1 cellular context compared by ENCODE assay signal in the genomic region with DNA sequence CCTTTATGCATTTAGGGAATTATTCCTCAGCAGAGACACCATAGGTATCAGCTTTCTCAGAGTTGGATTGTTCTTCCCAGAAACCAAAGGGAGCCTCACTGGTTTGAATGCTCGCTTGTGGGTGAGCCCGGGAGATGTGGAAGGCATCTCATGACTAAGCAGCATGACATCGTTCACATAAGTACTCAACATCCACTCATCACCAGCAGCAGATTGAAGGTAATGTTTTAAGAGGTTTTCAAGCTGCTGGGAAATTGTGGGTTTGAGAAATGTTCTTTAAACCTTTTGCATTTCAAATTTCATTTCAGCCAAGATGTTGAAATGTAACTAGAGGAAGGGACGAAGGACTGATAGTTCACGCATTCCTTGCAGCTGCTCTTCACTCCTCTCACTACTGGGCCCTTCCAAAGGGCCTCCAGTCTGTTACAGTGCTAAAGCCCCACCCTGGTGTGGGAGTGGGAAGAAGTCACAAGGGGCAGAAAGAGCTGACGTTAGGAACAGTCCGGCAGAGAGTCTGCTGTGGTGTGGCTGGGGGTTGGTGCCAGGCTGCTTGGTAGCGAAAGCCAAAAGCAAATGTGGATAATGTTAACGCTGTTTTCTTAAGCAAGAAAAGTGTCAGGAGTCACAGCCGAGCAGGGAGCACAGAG.
TF ChIP-seq lines count a peak whose summit lies in the region.

No MANE protein-coding gene starts in this region.

TF ChIP-seq in GM23338, 12 proteins besides CTCF, POLR2A, EP300 and RAD21 (continued from another document):
- TF ChIP-seq, protein P1, sequence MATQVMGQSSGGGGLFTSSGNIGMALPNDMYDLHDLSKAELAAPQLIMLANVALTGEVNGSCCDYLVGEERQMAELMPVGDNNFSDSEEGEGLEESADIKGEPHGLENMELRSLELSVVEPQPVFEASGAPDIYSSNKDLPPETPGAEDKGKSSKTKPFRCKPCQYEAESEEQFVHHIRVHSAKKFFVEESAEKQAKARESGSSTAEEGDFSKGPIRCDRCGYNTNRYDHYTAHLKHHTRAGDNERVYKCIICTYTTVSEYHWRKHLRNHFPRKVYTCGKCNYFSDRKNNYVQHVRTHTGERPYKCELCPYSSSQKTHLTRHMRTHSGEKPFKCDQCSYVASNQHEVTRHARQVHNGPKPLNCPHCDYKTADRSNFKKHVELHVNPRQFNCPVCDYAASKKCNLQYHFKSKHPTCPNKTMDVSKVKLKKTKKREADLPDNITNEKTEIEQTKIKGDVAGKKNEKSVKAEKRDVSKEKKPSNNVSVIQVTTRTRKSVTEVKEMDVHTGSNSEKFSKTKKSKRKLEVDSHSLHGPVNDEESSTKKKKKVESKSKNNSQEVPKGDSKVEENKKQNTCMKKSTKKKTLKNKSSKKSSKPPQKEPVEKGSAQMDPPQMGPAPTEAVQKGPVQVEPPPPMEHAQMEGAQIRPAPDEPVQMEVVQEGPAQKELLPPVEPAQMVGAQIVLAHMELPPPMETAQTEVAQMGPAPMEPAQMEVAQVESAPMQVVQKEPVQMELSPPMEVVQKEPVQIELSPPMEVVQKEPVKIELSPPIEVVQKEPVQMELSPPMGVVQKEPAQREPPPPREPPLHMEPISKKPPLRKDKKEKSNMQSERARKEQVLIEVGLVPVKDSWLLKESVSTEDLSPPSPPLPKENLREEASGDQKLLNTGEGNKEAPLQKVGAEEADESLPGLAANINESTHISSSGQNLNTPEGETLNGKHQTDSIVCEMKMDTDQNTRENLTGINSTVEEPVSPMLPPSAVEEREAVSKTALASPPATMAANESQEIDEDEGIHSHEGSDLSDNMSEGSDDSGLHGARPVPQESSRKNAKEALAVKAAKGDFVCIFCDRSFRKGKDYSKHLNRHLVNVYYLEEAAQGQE (IDR thresholded peaks at IDR 0.05; ENCODE audit: unreplicated experiment) = no peak
- TF ChIP-seq, protein P2, sequence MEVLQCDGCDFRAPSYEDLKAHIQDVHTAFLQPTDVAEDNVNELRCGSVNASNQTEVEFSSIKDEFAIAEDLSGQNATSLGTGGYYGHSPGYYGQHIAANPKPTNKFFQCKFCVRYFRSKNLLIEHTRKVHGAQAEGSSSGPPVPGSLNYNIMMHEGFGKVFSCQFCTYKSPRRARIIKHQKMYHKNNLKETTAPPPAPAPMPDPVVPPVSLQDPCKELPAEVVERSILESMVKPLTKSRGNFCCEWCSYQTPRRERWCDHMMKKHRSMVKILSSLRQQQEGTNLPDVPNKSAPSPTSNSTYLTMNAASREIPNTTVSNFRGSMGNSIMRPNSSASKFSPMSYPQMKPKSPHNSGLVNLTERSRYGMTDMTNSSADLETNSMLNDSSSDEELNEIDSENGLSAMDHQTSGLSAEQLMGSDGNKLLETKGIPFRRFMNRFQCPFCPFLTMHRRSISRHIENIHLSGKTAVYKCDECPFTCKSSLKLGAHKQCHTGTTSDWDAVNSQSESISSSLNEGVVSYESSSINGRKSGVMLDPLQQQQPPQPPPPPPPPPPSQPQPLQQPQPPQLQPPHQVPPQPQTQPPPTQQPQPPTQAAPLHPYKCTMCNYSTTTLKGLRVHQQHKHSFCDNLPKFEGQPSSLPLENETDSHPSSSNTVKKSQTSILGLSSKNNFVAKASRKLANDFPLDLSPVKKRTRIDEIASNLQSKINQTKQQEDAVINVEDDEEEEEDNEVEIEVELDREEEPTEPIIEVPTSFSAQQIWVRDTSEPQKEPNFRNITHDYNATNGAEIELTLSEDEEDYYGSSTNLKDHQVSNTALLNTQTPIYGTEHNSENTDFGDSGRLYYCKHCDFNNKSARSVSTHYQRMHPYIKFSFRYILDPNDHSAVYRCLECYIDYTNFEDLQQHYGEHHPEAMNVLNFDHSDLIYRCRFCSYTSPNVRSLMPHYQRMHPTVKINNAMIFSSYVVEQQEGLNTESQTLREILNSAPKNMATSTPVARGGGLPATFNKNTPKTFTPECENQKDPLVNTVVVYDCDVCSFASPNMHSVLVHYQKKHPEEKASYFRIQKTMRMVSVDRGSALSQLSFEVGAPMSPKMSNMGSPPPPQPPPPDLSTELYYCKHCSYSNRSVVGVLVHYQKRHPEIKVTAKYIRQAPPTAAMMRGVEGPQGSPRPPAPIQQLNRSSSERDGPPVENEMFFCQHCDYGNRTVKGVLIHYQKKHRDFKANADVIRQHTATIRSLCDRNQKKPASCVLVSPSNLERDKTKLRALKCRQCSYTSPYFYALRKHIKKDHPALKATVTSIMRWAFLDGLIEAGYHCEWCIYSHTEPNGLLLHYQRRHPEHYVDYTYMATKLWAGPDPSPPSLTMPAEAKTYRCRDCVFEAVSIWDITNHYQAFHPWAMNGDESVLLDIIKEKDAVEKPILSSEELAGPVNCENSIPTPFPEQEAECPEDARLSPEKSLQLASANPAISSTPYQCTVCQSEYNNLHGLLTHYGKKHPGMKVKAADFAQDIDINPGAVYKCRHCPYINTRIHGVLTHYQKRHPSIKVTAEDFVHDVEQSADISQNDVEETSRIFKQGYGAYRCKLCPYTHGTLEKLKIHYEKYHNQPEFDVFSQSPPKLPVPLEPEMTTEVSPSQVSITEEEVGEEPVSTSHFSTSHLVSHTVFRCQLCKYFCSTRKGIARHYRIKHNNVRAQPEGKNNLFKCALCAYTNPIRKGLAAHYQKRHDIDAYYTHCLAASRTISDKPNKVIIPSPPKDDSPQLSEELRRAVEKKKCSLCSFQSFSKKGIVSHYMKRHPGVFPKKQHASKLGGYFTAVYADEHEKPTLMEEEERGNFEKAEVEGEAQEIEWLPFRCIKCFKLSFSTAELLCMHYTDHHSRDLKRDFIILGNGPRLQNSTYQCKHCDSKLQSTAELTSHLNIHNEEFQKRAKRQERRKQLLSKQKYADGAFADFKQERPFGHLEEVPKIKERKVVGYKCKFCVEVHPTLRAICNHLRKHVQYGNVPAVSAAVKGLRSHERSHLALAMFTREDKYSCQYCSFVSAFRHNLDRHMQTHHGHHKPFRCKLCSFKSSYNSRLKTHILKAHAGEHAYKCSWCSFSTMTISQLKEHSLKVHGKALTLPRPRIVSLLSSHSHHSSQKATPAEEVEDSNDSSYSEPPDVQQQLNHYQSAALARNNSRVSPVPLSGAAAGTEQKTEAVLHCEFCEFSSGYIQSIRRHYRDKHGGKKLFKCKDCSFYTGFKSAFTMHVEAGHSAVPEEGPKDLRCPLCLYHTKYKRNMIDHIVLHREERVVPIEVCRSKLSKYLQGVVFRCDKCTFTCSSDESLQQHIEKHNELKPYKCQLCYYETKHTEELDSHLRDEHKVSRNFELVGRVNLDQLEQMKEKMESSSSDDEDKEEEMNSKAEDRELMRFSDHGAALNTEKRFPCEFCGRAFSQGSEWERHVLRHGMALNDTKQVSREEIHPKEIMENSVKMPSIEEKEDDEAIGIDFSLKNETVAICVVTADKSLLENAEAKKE (CRISPR knock-in tag; IDR thresholded peaks at IDR 0.05) = no peak
- TF ChIP-seq ZNF114 (CRISPR knock-in tag; IDR thresholded peaks at IDR 0.05) (no peak), CREB1 (CRISPR knock-in tag; IDR thresholded peaks at IDR 0.05; ENCODE audit: low read depth) (no peak), NANOG (IDR thresholded peaks at IDR 0.05; ENCODE audit: borderline replicate concordance) (no peak), EZH2phosphoT487 (IDR thresholded peaks at IDR 0.05; ENCODE audit: unreplicated experiment) (no peak), JUNB (IDR thresholded peaks at IDR 0.05; ENCODE audit: unreplicated experiment) (no peak), EZH2 (IDR thresholded peaks at IDR 0.05; ENCODE audit: low read depth, unreplicated experiment) (no peak), POLR2AphosphoS5 (IDR thresholded peaks at IDR 0.05; ENCODE audit: low read depth) (no peak)
